ENCODE assay signal across 9 cellular contexts in the genomic region with DNA sequence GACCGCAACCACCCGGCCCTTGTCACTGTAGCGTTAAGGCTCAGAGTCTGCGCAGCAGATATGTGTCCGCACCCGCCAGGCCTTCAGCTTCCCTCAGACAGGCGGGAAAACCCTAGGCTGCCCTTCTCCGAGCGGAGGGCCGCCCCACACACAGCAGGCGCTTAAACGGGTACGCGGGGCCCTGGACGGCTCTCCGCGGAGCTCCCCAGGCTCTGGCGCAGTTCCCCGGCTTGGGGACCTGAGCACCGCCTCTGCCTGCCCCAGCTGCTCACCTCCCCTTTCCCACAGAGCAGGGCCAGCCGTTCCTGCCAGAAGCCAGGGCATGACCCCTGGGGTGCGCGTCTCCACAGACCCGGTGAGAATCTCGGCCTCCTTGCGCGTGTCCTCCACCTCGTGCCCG. TPM values are rescaled to one million over a fixed set of nuclear protein-coding genes. Genes with fewer than 3 reads are reported as not detected.
A peak's percentile ranks its signal among the peaks of the same experiment; 100 is the strongest.
DNase-seq lines count a peak whose midpoint lies in the region; ATAC-seq and TF ChIP-seq lines count a peak whose summit lies in the region.
"Had no signal": no experiment of that assay in that cellular context is flagged by ENCODE, and none has a peak within 500 bp of the region (broad histone marks: within the 10 kb centered on the region; RNA-seq: fewer than 3 reads in every experiment).

No MANE protein-coding gene starts in this region.

- H3K9me3 Mint-ChIP-seq in nephron: peaks cover 54% of the 10 kb centered on the region

- no peaks in the 10 kb centered on the region for H3K27me3 ChIP-seq in esophagus squamous epithelium
- no peaks in the 10 kb centered on the region for H3K27me3 ChIP-seq in uterus

- TF ChIP-seq POLR2A in esophagus squamous epithelium (IDR thresholded peaks at IDR 0.05) (no peak), uterus (IDR thresholded peaks at IDR 0.05) (no peak)

- peak overlapping the region; percentile 48 to 75 (median 65) for H3K4me3 ChIP-seq in esophagus squamous epithelium
- peak overlapping the region; percentile 55 to 78 for H3K4me3 ChIP-seq in uterus

- ATAC-seq in Right ventricle myocardium superior (ENCODE audit: poor library complexity): peak; percentile 10
- ATAC-seq in left cardiac atrium: no peak
- ATAC-seq in HG03095 (IDR thresholded peaks at IDR 0.05; ENCODE audit: unreplicated experiment): no peak
- no peak for ATAC-seq in GM19351 (IDR thresholded peaks at IDR 0.05; ENCODE audit: unreplicated experiment)

- WGBS in esophagus squamous epithelium, 2 donors: 53 to 87% methylated on average over 3 to 8 of the region's 29 CpGs

- H3K4me1 ChIP-seq in esophagus squamous epithelium (peaks cover 0 to 21% (median 4%) of the 10 kb centered on the region in 3 donors), uterus (no peaks in the 10 kb centered on the region)

- intact Hi-C loops in Right ventricle myocardium superior (cut with DNase I) (no loop called here), left cardiac atrium (cut with DNase I) (loop anchor here in 1 of 2 donors (5.0 kb wide), 1 partner anchor 38 kb away; a partner anchor contains a TSS), esophagus squamous epithelium (cut with DNase I) (no loop called here), uterus (cut with DNase I; ENCODE audit: low total_unique reads) (no loop called here)

- H3K9me3 ChIP-seq in esophagus squamous epithelium: peaks cover 0 to 34% (median 8%) of the 10 kb centered on the region in 3 donors
- H3K9me3 ChIP-seq in uterus: peaks cover 0 to 2% of the 10 kb centered on the region in 2 donors

- H3K4me1 Mint-ChIP-seq in nephron: no peaks in the 10 kb centered on the region
- H3K4me1 Mint-ChIP-seq: central memory CD8-positive, alpha-beta T cell had no signal

- TF ChIP-seq CTCF in esophagus squamous epithelium (IDR thresholded peaks at IDR 0.05): no peak
- no peak for TF ChIP-seq CTCF in nephron (IDR thresholded peaks at IDR 0.05; ENCODE audit: unreplicated experiment in 3 of 3)
- TF ChIP-seq CTCF in uterus (IDR thresholded peaks at IDR 0.05): no peak

- DNase-seq in Right ventricle myocardium superior (no peak), left cardiac atrium (no peak), esophagus squamous epithelium (lab: John Stamatoyannopoulos, UW) (no peak), uterus (no peak), hepatic stellate cell (ENCODE audit: low spot score) (no peak)

- H3K27ac ChIP-seq in esophagus squamous epithelium (peak overlapping the region; percentile 84 to 92 (median 91)), uterus (peak overlapping the region; percentile 85 to 97)

- no peak overlapping the region for H3K27ac Mint-ChIP-seq in nephron

- peaks cover 49% of the 10 kb centered on the region for H3K36me3 Mint-ChIP-seq in nephron (ENCODE audit: low read depth)

- no peaks in the 10 kb centered on the region for H3K27me3 Mint-ChIP-seq in nephron (ENCODE audit: low read depth)

- peak overlapping the region in 2 of 3 experiments; percentile 82 to 89 for H3K4me3 Mint-ChIP-seq in nephron

- peaks cover 0 to 29% (median 0%) of the 10 kb centered on the region in 3 donors for H3K36me3 ChIP-seq in esophagus squamous epithelium
- H3K36me3 ChIP-seq in uterus: no peaks in the 10 kb centered on the region

RNA-seq across cellular contexts. Expression of a gene that starts 0.6 kb away (rescaled TPM):
- 3.4 TPM for total RNA-seq in Right ventricle myocardium superior
- total RNA-seq in left cardiac atrium: 1 to 10 TPM; 2.5 to 3.4 TPM
- 1 to 10 TPM in 3 of 4 donors, under 1 TPM in 1; 0.83 to 3.8 (median 1.3) TPM for total RNA-seq in esophagus squamous epithelium
- total RNA-seq in uterus: 10 to 100 TPM in 3 of 4 donors, 1 to 10 TPM in 1; 6.2 to 18.6 (median 15.3) TPM

RNA-seq across cellular contexts. Expression of a gene that starts 25.9 kb away (rescaled TPM):
- not detected for total RNA-seq in Right ventricle myocardium superior
- under 1 TPM in 1 of 2 donors, not detected in 1; 0.42 TPM for total RNA-seq in left cardiac atrium
- under 1 TPM in 1 of 4 donors, not detected in 3; 0.48 TPM for total RNA-seq in esophagus squamous epithelium
- not detected for total RNA-seq in uterus

RNA-seq across cellular contexts. Expression of a gene that starts 38.4 kb away (rescaled TPM):
- total RNA-seq in Right ventricle myocardium superior (60.5 TPM), left cardiac atrium (10 to 100 TPM; 54.0 to 60.9 TPM), esophagus squamous epithelium (10 to 100 TPM in 3 of 4 donors, 1 to 10 TPM in 1; 9.0 to 49.6 (median 21.1) TPM), uterus (100 to 1,000 TPM in 3 of 4 donors, 10 to 100 TPM in 1; 51.5 to 138 (median 121) TPM)

RNA-seq across cellular contexts. Expression of a gene that starts 57.1 kb away (rescaled TPM):
- 15.0 TPM for total RNA-seq in Right ventricle myocardium superior
- total RNA-seq in left cardiac atrium: 10 to 100 TPM; 11.4 to 13.8 TPM
- 10 to 100 TPM in 1 of 4 donors, 1 to 10 TPM in 3; 7.2 to 13.0 (median 8.1) TPM for total RNA-seq in esophagus squamous epithelium
- 10 to 100 TPM in 3 of 4 donors, 1 to 10 TPM in 1; 5.6 to 61.7 (median 30.4) TPM for total RNA-seq in uterus
